1 cellular context compared by ENCODE assay signal in genomic region chr11:114738954-114739353, GRCh38.
TF ChIP-seq lines count a peak whose summit lies in the region.

No MANE protein-coding gene starts in this region.

TF ChIP-seq in K562, 482 proteins besides CTCF, POLR2A, EP300 and RAD21 (continued from another document):
- TF ChIP-seq, protein P1, sequence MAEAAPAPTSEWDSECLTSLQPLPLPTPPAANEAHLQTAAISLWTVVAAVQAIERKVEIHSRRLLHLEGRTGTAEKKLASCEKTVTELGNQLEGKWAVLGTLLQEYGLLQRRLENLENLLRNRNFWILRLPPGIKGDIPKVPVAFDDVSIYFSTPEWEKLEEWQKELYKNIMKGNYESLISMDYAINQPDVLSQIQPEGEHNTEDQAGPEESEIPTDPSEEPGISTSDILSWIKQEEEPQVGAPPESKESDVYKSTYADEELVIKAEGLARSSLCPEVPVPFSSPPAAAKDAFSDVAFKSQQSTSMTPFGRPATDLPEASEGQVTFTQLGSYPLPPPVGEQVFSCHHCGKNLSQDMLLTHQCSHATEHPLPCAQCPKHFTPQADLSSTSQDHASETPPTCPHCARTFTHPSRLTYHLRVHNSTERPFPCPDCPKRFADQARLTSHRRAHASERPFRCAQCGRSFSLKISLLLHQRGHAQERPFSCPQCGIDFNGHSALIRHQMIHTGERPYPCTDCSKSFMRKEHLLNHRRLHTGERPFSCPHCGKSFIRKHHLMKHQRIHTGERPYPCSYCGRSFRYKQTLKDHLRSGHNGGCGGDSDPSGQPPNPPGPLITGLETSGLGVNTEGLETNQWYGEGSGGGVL (CRISPR knock-in tag; IDR thresholded peaks at IDR 0.05), result no peak
